ENCODE assay signal across 12 cellular contexts in genomic region chr2:28956890-28957289, GRCh38. TPM values are rescaled to one million over a fixed set of nuclear protein-coding genes. Genes with fewer than 3 reads are reported as not detected.
DNase-seq lines count a peak whose midpoint lies in the region; ATAC-seq and TF ChIP-seq lines count a peak whose summit lies in the region.
"Had no signal": no experiment of that assay in that cellular context is flagged by ENCODE, and none has a peak within 500 bp of the region (broad histone marks: within the 10 kb centered on the region; RNA-seq: fewer than 3 reads in every experiment).

No MANE protein-coding gene starts in this region.

- H3K27ac Mint-ChIP-seq in MCF 10A (ENCODE audit: low read depth, unreplicated experiment): no peak overlapping the region

- no peak overlapping the region for H3K4me3 Mint-ChIP-seq in MCF 10A (ENCODE audit: unreplicated experiment)

- TF ChIP-seq CTCF in MCF 10A (IDR thresholded peaks at IDR 0.05; ENCODE audit: unreplicated experiment) (peak; percentile 35), breast epithelium (IDR thresholded peaks at IDR 0.05) (peak in 1 of 3 donors; percentile 72), epithelial cell of esophagus (IDR thresholded peaks at IDR 0.05; ENCODE audit: insufficient read depth, low read depth, low read length, missing control alignments) (peak; percentile 42)

- H3K4me3 ChIP-seq in breast epithelium: no peak overlapping the region
- peak overlapping the region; percentile 36 for H3K4me3 ChIP-seq in NT2/D1 (ENCODE audit: insufficient read length, low read depth)
- no peak overlapping the region for H3K4me3 ChIP-seq in epithelial cell of esophagus (ENCODE audit: low read length)
- H3K4me3 ChIP-seq in skeletal muscle satellite cell (ENCODE audit: low read length): peak overlapping the region; percentile 69
- H3K4me3 ChIP-seq: testis had no signal

- H3K27me3 ChIP-seq in breast epithelium (no peaks in the 10 kb centered on the region), NT2/D1 (ENCODE audit: insufficient read depth, insufficient read length) (no peaks in the 10 kb centered on the region), skeletal muscle satellite cell (ENCODE audit: control insufficient read depth, insufficient read depth, low read length) (no peaks in the 10 kb centered on the region)
- H3K27me3 ChIP-seq: testis had no signal

- no peak for TF ChIP-seq POLR2A in breast epithelium (IDR thresholded peaks at IDR 0.05)

- H3K4me2 ChIP-seq in skeletal muscle satellite cell (ENCODE audit: low read length): peak overlapping the region; percentile 91

- intact Hi-C loops in MCF 10A (cut with micrococcal nuclease): loop anchor here (5.0 to 10.0 kb wide), 5 partner anchors 110 to 1070 kb away; partner anchors contain the start of gene CLIP4
- intact Hi-C loops in breast epithelium (cut with DNase I; ENCODE audit: low total_unique reads): no loop called here

- DNase-seq in MCF 10A (ENCODE audit: unreplicated experiment): no peak
- DNase-seq in breast epithelium (ENCODE audit: low spot score in 2 of 2): no peak
- DNase-seq in NT2/D1 (ENCODE audit: low read depth, low spot score): no peak
- no peak for DNase-seq in epithelial cell of esophagus (ENCODE audit: low read depth)
- DNase-seq in NCI-H2081 treated with DMSO at 0.1 percent for 48 hours (lab: John Stamatoyannopoulos, UW): no peak
- DNase-seq: NCI-H146, testis had no signal

- POLR2A ChIA-PET in MCF 10A (lab: Yijun Ruan, JAX): no interaction called here

- H3K36me3 Mint-ChIP-seq in MCF 10A (ENCODE audit: insufficient read depth, unreplicated experiment): peaks cover 5% of the 10 kb centered on the region

- no TSS peak for BruUV-seq in MCF 10A (replicated peaks; lab: Mats Ljungman, UMichigan)

- ATAC-seq in GM18867 (IDR thresholded peaks at IDR 0.05; ENCODE audit: unreplicated experiment) (no peak), HG03520 (IDR thresholded peaks at IDR 0.05; ENCODE audit: unreplicated experiment) (no peak)
- ATAC-seq: right cardiac atrium had no signal

- H3K27me3 Mint-ChIP-seq in MCF 10A (ENCODE audit: insufficient read depth, unreplicated experiment): no peaks in the 10 kb centered on the region

- peaks cover 24% of the 10 kb centered on the region for H3K4me1 Mint-ChIP-seq in MCF 10A (ENCODE audit: insufficient read depth, unreplicated experiment)

- peak overlapping the region; percentile 36 for H3K9ac ChIP-seq in NT2/D1 (ENCODE audit: insufficient read length, low read depth)
- peak overlapping the region; percentile 42 for H3K9ac ChIP-seq in skeletal muscle satellite cell (ENCODE audit: low read depth, low read length)

- H3K27ac ChIP-seq in breast epithelium: no peak overlapping the region
- H3K27ac ChIP-seq: testis had no signal

- H3K9me3 Mint-ChIP-seq in MCF 10A (ENCODE audit: unreplicated experiment): no peaks in the 10 kb centered on the region

- no peaks in the 10 kb centered on the region for H3K4me1 ChIP-seq in breast epithelium
- H3K4me1 ChIP-seq in NT2/D1 (ENCODE audit: insufficient read depth, insufficient read length): peaks cover 3% of the 10 kb centered on the region
- peaks cover 19% of the 10 kb centered on the region for H3K4me1 ChIP-seq in skeletal muscle satellite cell (ENCODE audit: control insufficient read depth, insufficient read depth, low read length)

- H3K9me3 ChIP-seq in breast epithelium: no peaks in the 10 kb centered on the region
- no peaks in the 10 kb centered on the region for H3K9me3 ChIP-seq in NT2/D1 (ENCODE audit: insufficient read depth, low read length)
- no peaks in the 10 kb centered on the region for H3K9me3 ChIP-seq in skeletal muscle satellite cell (replicated peaks; ENCODE audit: low read length)
- H3K9me3 ChIP-seq: HAP-1, testis had no signal

- H3K36me3 ChIP-seq in breast epithelium (no peaks in the 10 kb centered on the region), NT2/D1 (ENCODE audit: insufficient read depth, insufficient read length, low read length) (no peaks in the 10 kb centered on the region), skeletal muscle satellite cell (ENCODE audit: insufficient read depth, low read length) (no peaks in the 10 kb centered on the region)
- H3K36me3 ChIP-seq: HAP-1 had no signal

- CTCF ChIA-PET in MCF 10A (lab: Yijun Ruan, JAX): interaction anchor here (0.7 to 1.3 kb wide), 3 partner anchors 15 to 1070 kb away, joined by 4 to 6 read pairs (median 4); no protein-coding TSS in a partner anchor

RNA-seq across cellular contexts. Expression of gene TOGARAM2, which starts 24.2 kb away (rescaled TPM):
- 0.16 TPM in 1 of 2 replicates, not detected in the other for total RNA-seq in MCF 10A (2022)
- 1 to 10 TPM in 1 of 3 donors, under 1 TPM in 2; 0.15 to 2.7 (median 0.33) TPM for total RNA-seq in breast epithelium
- 0.22 and 0.25 TPM in 2 replicates for total RNA-seq in skeletal muscle satellite cell (2012; rRNA removed)

Comparison
In these comparisons a context has a peak if more than half of its experiments do, and no peak if none do; other contexts are left out.
1. H3K4me3 ChIP-seq: peak in NT2/D1 (single experiment) and skeletal muscle satellite cell (single experiment); none in breast epithelium (0 of 3) and epithelial cell of esophagus (single experiment).